ENCODE assay signal across 15 cellular contexts in genomic region chr7:148664319-148664718, GRCh38. TPM values are rescaled to one million over a fixed set of nuclear protein-coding genes. Genes with fewer than 3 reads are reported as not detected.
A peak's percentile ranks its signal among the peaks of the same experiment; 100 is the strongest.
DNase-seq lines count a peak whose midpoint lies in the region; TF ChIP-seq lines count a peak whose summit lies in the region.
"Had no signal": no experiment of that assay in that cellular context is flagged by ENCODE, and none has a peak within 500 bp of the region (broad histone marks: within the 10 kb centered on the region; RNA-seq: fewer than 3 reads in every experiment).

No MANE protein-coding gene starts in this region.

- H3K9me3 ChIP-seq in adipocyte (ENCODE audit: control insufficient read depth, low read length) = no peaks in the 10 kb centered on the region
- H3K9me3 ChIP-seq: esophagus muscularis mucosa had no signal

- H3K4me3 ChIP-seq in adipocyte (ENCODE audit: low read length) = peak overlapping the region; percentile 33
- H3K4me3 ChIP-seq in fibroblast of the aortic adventitia (ENCODE audit: low read depth, low read length) = no peak overlapping the region
- H3K4me3 ChIP-seq: esophagus muscularis mucosa, skin epidermis had no signal

- no peak for TF ChIP-seq CTCF in fibroblast of the aortic adventitia (IDR thresholded peaks at IDR 0.05; ENCODE audit: insufficient read depth, low read length)

- DNase-seq in AG08396 (ENCODE audit: low spot score) (peak; percentile 29), adipocyte (ENCODE audit: low read depth) (peak; percentile 5), fibroblast of the aortic adventitia (ENCODE audit: low read depth) (peak; percentile 81), myocyte (ENCODE audit: low read depth) (peak; percentile 24), HT-29 (ENCODE audit: low spot score) (no peak), NCI-H1105 treated with DMSO at 0.1 percent for 48 hours (lab: John Stamatoyannopoulos, UW) (no peak), T-helper 2 cell (no peak)
- DNase-seq in activated CD4-positive, alpha-beta T cell treated with anti-CD3 and anti-CD28 coated beads, Interleukin-2, amount 50 U/mL, for 48 hours = no peak
- DNase-seq: activated gamma-delta T cell treated with Interleukin-2 at 50 U/mL for 16 hours, islet precursor cell, NCI-H1694 treated with DMSO at 0.1 percent for 48 hours, NCI-H774, SHP77 treated with DMSO at 0.1 percent for 48 hours had no signal

- H3K36me3 ChIP-seq in adipocyte (ENCODE audit: control insufficient read depth, insufficient read depth, low read length, severe bottlenecking) = no peaks in the 10 kb centered on the region
- H3K36me3 ChIP-seq: esophagus muscularis mucosa had no signal

- no peaks in the 10 kb centered on the region for H3K27me3 ChIP-seq in adipocyte (replicated peaks; ENCODE audit: control insufficient read depth, insufficient read depth, low read length)
- H3K27me3 ChIP-seq: esophagus muscularis mucosa had no signal

- peaks cover 10% of the 10 kb centered on the region for H3K4me1 ChIP-seq in adipocyte (ENCODE audit: control insufficient read depth, insufficient read depth, low read length)

- H3K9ac ChIP-seq in adipocyte (ENCODE audit: low read length) = no peak overlapping the region

RNA-seq across cellular contexts. Expression of gene CUL1, which starts 34.4 kb away (rescaled TPM):
- total RNA-seq in fibroblast of the aortic adventitia (ENCODE audit: low replicate concordance) = 19.8 and 49.0 TPM in 2 replicates
- total RNA-seq in myocyte = 65.5 and 75.3 TPM in 2 replicates
- polyA plus RNA-seq in myocyte (2012) = 34.3 TPM
- 44.2 and 46.7 TPM in 2 replicates for total RNA-seq in HT-29 (2014; rRNA removed; shearing (Covaris generic))

Comparison
In these comparisons a context has a peak if more than half of its experiments do, and no peak if none do; other contexts are left out.
1. DNase-seq: peak in AG08396 (single experiment), adipocyte (single experiment), fibroblast of the aortic adventitia (single experiment) and myocyte (single experiment); none in HT-29 (single experiment), NCI-H1105 treated with DMSO at 0.1 percent for 48 hours (single experiment), activated CD4-positive, alpha-beta T cell treated with anti-CD3 and anti-CD28 coated beads, Interleukin-2, amount 50 U/mL, for 48 hours (0 of 2) and T-helper 2 cell (0 of 5).